Comparison of ENCODE assay signal across 36 cellular contexts in genomic region chr16:78788276-78788675, GRCh38.
"Had no signal": no experiment of that assay in that cellular context is flagged by ENCODE, and none has a peak within 500 bp of the region (broad histone marks: within the 10 kb centered on the region; RNA-seq: fewer than 3 reads in every experiment).

No MANE protein-coding gene starts in this region.

- H3K27me3 ChIP-seq: adrenal gland, body of pancreas, esophagus muscularis mucosa, gastrocnemius medialis, heart left ventricle had no signal

- H3K36me3 Mint-ChIP-seq: activated naive CD4-positive, alpha-beta T cell treated with anti-CD3 and anti-CD28 coated beads, Interleukin-2, amount 50 U/mL, for 24 hours; activated naive CD8-positive, alpha-beta T cell treated with anti-CD3 and anti-CD28 coated beads for 36 hours had no signal

- H3K4me1 Mint-ChIP-seq: activated naive CD4-positive, alpha-beta T cell treated with anti-CD3 and anti-CD28 coated beads, Interleukin-2, amount 50 U/mL, for 24 hours had no signal

- H3K4me3 ChIP-seq: adrenal gland, body of pancreas, esophagus muscularis mucosa, gastrocnemius medialis, heart left ventricle had no signal

- H3K27me3 Mint-ChIP-seq: activated B cell treated with CpG ODN at 0.5 μM for 24 hours; activated CD4-positive, alpha-beta T cell treated with anti-CD3 and anti-CD28 coated beads, Interleukin-2, amount 10 ng/mL, durations not matched to agents 7 days and 5 days; activated CD8-positive, alpha-beta memory T cell treated with anti-CD3 and anti-CD28 coated beads, Interleukin-2, amount 10 ng/mL, durations not matched to agents 7 days and 5 days; activated naive CD4-positive, alpha-beta T cell treated with anti-CD3 and anti-CD28 coated beads, Interleukin-2, amount 50 U/mL, for 24 hours; activated naive CD8-positive, alpha-beta T cell treated with anti-CD3 and anti-CD28 coated beads for 36 hours; activated naive CD8-positive, alpha-beta T cell treated with anti-CD3 and anti-CD28 coated beads, Interleukin-2, amount 50 U/mL, for 24 hours; effector memory CD8-positive, alpha-beta T cell; T-helper 17 cell had no signal

- H3K9me3 ChIP-seq: adrenal gland, body of pancreas, esophagus muscularis mucosa, gastrocnemius medialis, heart left ventricle had no signal

- H3K4me3 Mint-ChIP-seq: activated B cell treated with CpG ODN at 0.5 μM for 24 hours; activated CD4-positive, alpha-beta T cell treated with anti-CD3 and anti-CD28 coated beads, Interleukin-2, amount 10 ng/mL, durations not matched to agents 7 days and 5 days; activated CD8-positive, alpha-beta memory T cell treated with anti-CD3 and anti-CD28 coated beads, Interleukin-2, amount 10 ng/mL, durations not matched to agents 7 days and 5 days; activated CD8-positive, alpha-beta T cell treated with anti-CD3 and anti-CD28 coated beads, Interleukin-2, amount 10 ng/mL, durations not matched to agents 7 days and 5 days; activated naive CD4-positive, alpha-beta T cell treated with anti-CD3 and anti-CD28 coated beads for 36 hours; activated naive CD4-positive, alpha-beta T cell treated with anti-CD3 and anti-CD28 coated beads, Interleukin-2, amount 50 U/mL, for 24 hours; activated naive CD8-positive, alpha-beta T cell treated with anti-CD3 and anti-CD28 coated beads for 36 hours; activated naive CD8-positive, alpha-beta T cell treated with anti-CD3 and anti-CD28 coated beads, Interleukin-2, amount 50 U/mL, for 24 hours; effector memory CD8-positive, alpha-beta T cell; T-helper 17 cell; T-helper 2 cell treated with Interferon-gamma antibody and Interleukin-4, amounts not matched to agents 5 μg/mL and 100 μg/mL, for 36 hours had no signal

- DNase-seq: activated B cell treated with CpG ODN at 0.5 μM for 24 hours; activated CD4-positive, alpha-beta T cell treated with anti-CD3 and anti-CD28 coated beads for 4 hours; activated CD4-positive, alpha-beta T cell treated with anti-CD3 and anti-CD28 coated beads, Interleukin-2, amount 10 ng/mL, durations not matched to agents 7 days and 5 days; activated CD4-positive, alpha-beta T cell treated with anti-CD3 and anti-CD28 coated beads, Interleukin-2, amount 50 U/mL, for 4 hours; activated CD8-positive, alpha-beta memory T cell treated with anti-CD3 and anti-CD28 coated beads, Interleukin-2, amount 10 ng/mL, durations not matched to agents 7 days and 5 days; activated CD8-positive, alpha-beta memory T cell treated with anti-CD3 and anti-CD28 coated beads, Interleukin-2, amount 50 U/mL, for 4 hours; activated CD8-positive, alpha-beta T cell treated with anti-CD3 and anti-CD28 coated beads, Interleukin-2, amount 10 ng/mL, durations not matched to agents 7 days and 5 days; activated effector memory CD4-positive, alpha-beta T cell treated with anti-CD3 and anti-CD28 coated beads, Interleukin-2, amount 50 U/mL, for 16 hours; activated naive CD4-positive, alpha-beta T cell treated with anti-CD3 and anti-CD28 coated beads for 36 hours; activated naive CD8-positive, alpha-beta T cell treated with anti-CD3 and anti-CD28 coated beads for 36 hours; activated naive CD8-positive, alpha-beta T cell treated with anti-CD3 and anti-CD28 coated beads, Interleukin-2, amount 50 U/mL, for 24 hours; activated T-cell treated with anti-CD3 and anti-CD28 coated beads, Interleukin-2, amount 50 U/mL, for 1 hour; adrenal gland; amygdala; aorta; body of pancreas; caudate nucleus; cortex of kidney; dermis blood vessel endothelial cell; effector CD4-positive, alpha-beta T cell; effector memory CD8-positive, alpha-beta T cell; erythroblast; foreskin keratinocyte; gastrocnemius medialis; glutamatergic neuron; heart left ventricle; T-helper 1 cell; T-helper 17 cell; T1000; WERI-Rb-1 had no signal

- H3K27ac Mint-ChIP-seq: activated B cell treated with CpG ODN at 0.5 μM for 24 hours; activated CD4-positive, alpha-beta T cell treated with anti-CD3 and anti-CD28 coated beads, Interleukin-2, amount 10 ng/mL, durations not matched to agents 7 days and 5 days; activated CD8-positive, alpha-beta memory T cell treated with anti-CD3 and anti-CD28 coated beads, Interleukin-2, amount 10 ng/mL, durations not matched to agents 7 days and 5 days; activated CD8-positive, alpha-beta T cell treated with anti-CD3 and anti-CD28 coated beads, Interleukin-2, amount 10 ng/mL, durations not matched to agents 7 days and 5 days; activated naive CD4-positive, alpha-beta T cell treated with anti-CD3 and anti-CD28 coated beads for 36 hours; activated naive CD4-positive, alpha-beta T cell treated with anti-CD3 and anti-CD28 coated beads, Interleukin-2, amount 50 U/mL, for 24 hours; activated naive CD8-positive, alpha-beta T cell treated with anti-CD3 and anti-CD28 coated beads for 36 hours; activated naive CD8-positive, alpha-beta T cell treated with anti-CD3 and anti-CD28 coated beads, Interleukin-2, amount 50 U/mL, for 24 hours; activated T-helper 2 cell treated with anti-CD3 and anti-CD28 coated beads, Interferon-gamma antibody, Interleukin-2, Interleukin-4, amounts not matched to agents 10 μg/mL and 5 μg/mL and 100 μg/mL, durations not matched to agents 14 hours and 24 hours and 36 hours; effector memory CD8-positive, alpha-beta T cell; T-helper 17 cell; T-helper 2 cell treated with Interferon-gamma antibody and Interleukin-4, amounts not matched to agents 5 μg/mL and 100 μg/mL, for 36 hours had no signal

- FAIRE-seq: colon had no signal

- H3K4me1 ChIP-seq: adrenal gland, esophagus muscularis mucosa, gastrocnemius medialis, heart left ventricle had no signal

- H3K9me3 Mint-ChIP-seq: activated B cell treated with CpG ODN at 0.5 μM for 24 hours; activated CD4-positive, alpha-beta T cell treated with anti-CD3 and anti-CD28 coated beads, Interleukin-2, amount 10 ng/mL, durations not matched to agents 7 days and 5 days; activated naive CD4-positive, alpha-beta T cell treated with anti-CD3 and anti-CD28 coated beads for 36 hours; activated naive CD4-positive, alpha-beta T cell treated with anti-CD3 and anti-CD28 coated beads, Interleukin-2, amount 50 U/mL, for 24 hours; activated naive CD8-positive, alpha-beta T cell treated with anti-CD3 and anti-CD28 coated beads for 36 hours; activated naive CD8-positive, alpha-beta T cell treated with anti-CD3 and anti-CD28 coated beads, Interleukin-2, amount 50 U/mL, for 24 hours; activated T-helper 2 cell treated with anti-CD3 and anti-CD28 coated beads, Interferon-gamma antibody, Interleukin-2, Interleukin-4, amounts not matched to agents 10 μg/mL and 5 μg/mL and 100 μg/mL, durations not matched to agents 14 hours and 24 hours and 36 hours; effector memory CD8-positive, alpha-beta T cell; T-helper 2 cell treated with Interferon-gamma antibody and Interleukin-4, amounts not matched to agents 5 μg/mL and 100 μg/mL, for 36 hours had no signal

- ATAC-seq: activated CD4-positive, CD25-positive, alpha-beta regulatory T cell treated with anti-CD3 and anti-CD28 coated beads, Interleukin-2, amount 50 U/mL, for 24 hours; activated CD8-positive, alpha-beta memory T cell treated with anti-CD3 and anti-CD28 coated beads, Interleukin-2, amount 10 ng/mL, durations not matched to agents 7 days and 5 days; activated CD8-positive, alpha-beta T cell treated with anti-CD3 and anti-CD28 coated beads, Interleukin-2, amount 10 ng/mL, durations not matched to agents 7 days and 5 days; activated naive CD8-positive, alpha-beta T cell treated with anti-CD3 and anti-CD28 coated beads, Interleukin-2, amount 50 U/mL, for 24 hours; body of pancreas; effector memory CD8-positive, alpha-beta T cell; foreskin keratinocyte; gastrocnemius medialis; heart left ventricle; T-helper 17 cell had no signal

- H3K27ac ChIP-seq: adrenal gland, body of pancreas, esophagus muscularis mucosa, foreskin keratinocyte, gastrocnemius medialis, heart left ventricle, WERI-Rb-1 had no signal

- H3K36me3 ChIP-seq: adrenal gland, esophagus muscularis mucosa, gastrocnemius medialis, heart left ventricle, WERI-Rb-1 had no signal
